ENCODE assay signal across 13 cellular contexts in genomic region chr3:52712291-52713212, GRCh38. TPM values are rescaled to one million over a fixed set of nuclear protein-coding genes. Genes with fewer than 3 reads are reported as not detected.
DNase-seq lines count a peak whose midpoint lies in the region; ATAC-seq and TF ChIP-seq lines count a peak whose summit lies in the region.
"Had no signal": no experiment of that assay in that cellular context is flagged by ENCODE, and none has a peak within 500 bp of the region (broad histone marks: within the 10 kb centered on the region; RNA-seq: fewer than 3 reads in every experiment).

No MANE protein-coding gene starts in this region.

- no peak overlapping the region for H3K27ac Mint-ChIP-seq in activated CD4-positive, alpha-beta T cell treated with anti-CD3 and anti-CD28 coated beads, Interleukin-2, amount 10 ng/mL, durations not matched to agents 24 days and 14 days
- H3K27ac Mint-ChIP-seq in activated CD4-positive, alpha-beta T cell treated with anti-CD3 and anti-CD28 coated beads for 36 hours = no peak overlapping the region
- peak overlapping the region in 3 of 5 experiments; percentile 22 to 48 (median 22) for H3K27ac Mint-ChIP-seq in brain

- no peaks in the 10 kb centered on the region for H3K9me3 Mint-ChIP-seq in activated CD4-positive, alpha-beta T cell treated with anti-CD3 and anti-CD28 coated beads, Interleukin-2, amount 10 ng/mL, durations not matched to agents 24 days and 14 days
- H3K9me3 Mint-ChIP-seq in activated CD4-positive, alpha-beta T cell treated with anti-CD3 and anti-CD28 coated beads for 36 hours (ENCODE audit: low read depth) = no peaks in the 10 kb centered on the region
- H3K9me3 Mint-ChIP-seq in brain = no peaks in the 10 kb centered on the region

- CTCF ChIA-PET in activated CD4-positive, alpha-beta T cell treated with anti-CD3 and anti-CD28 coated beads for 36 hours (lab: Charles Lee) = no interaction called here

- ATAC-seq in activated CD4-positive, alpha-beta T cell treated with anti-CD3 and anti-CD28 coated beads for 36 hours = no peak
- ATAC-seq in GM21360 (IDR thresholded peaks at IDR 0.05; ENCODE audit: unreplicated experiment) = no peak

- DNase-seq in activated CD4-positive, alpha-beta T cell treated with anti-CD3 and anti-CD28 coated beads, Interleukin-2, amount 10 ng/mL, durations not matched to agents 24 days and 14 days = peak; percentile 51
- DNase-seq in activated CD4-positive, alpha-beta T cell treated with anti-CD3 and anti-CD28 coated beads for 36 hours = no peak
- DNase-seq in COLO829 (ENCODE audit: low spot score) = peak; percentile 59
- peak; percentile 74 for DNase-seq in mesenteric fat pad (ENCODE audit: low spot score)
- DNase-seq in NCI-H2029 (lab: John Stamatoyannopoulos, UW) = no peak
- DNase-seq in inferior parietal cortex (ENCODE audit: extremely low spot score) = no peak
- DNase-seq: NCI-H1092; NCI-H1694; NCI-H446; NK-92 treated with Interleukin-12 subunit alpha and Interleukin-12 subunit beta, amount 100 ng/mL, for 24 hours; RPMI8226 had no signal

- no peak for TF ChIP-seq CTCF in brain (conservative IDR thresholded peaks at IDR 0.05)

- H3K27me3 Mint-ChIP-seq in activated CD4-positive, alpha-beta T cell treated with anti-CD3 and anti-CD28 coated beads, Interleukin-2, amount 10 ng/mL, durations not matched to agents 24 days and 14 days = no peaks in the 10 kb centered on the region
- H3K27me3 Mint-ChIP-seq in activated CD4-positive, alpha-beta T cell treated with anti-CD3 and anti-CD28 coated beads for 36 hours = no peaks in the 10 kb centered on the region
- no peaks in the 10 kb centered on the region for H3K27me3 Mint-ChIP-seq in brain

- H3K4me3 Mint-ChIP-seq in activated CD4-positive, alpha-beta T cell treated with anti-CD3 and anti-CD28 coated beads, Interleukin-2, amount 10 ng/mL, durations not matched to agents 24 days and 14 days = no peak overlapping the region
- H3K4me3 Mint-ChIP-seq in activated CD4-positive, alpha-beta T cell treated with anti-CD3 and anti-CD28 coated beads for 36 hours = no peak overlapping the region
- H3K4me3 Mint-ChIP-seq in brain = peak overlapping the region in 1 of 5 experiments; percentile 16

- peaks cover 6% of the 10 kb centered on the region for H3K4me1 Mint-ChIP-seq in activated CD4-positive, alpha-beta T cell treated with anti-CD3 and anti-CD28 coated beads, Interleukin-2, amount 10 ng/mL, durations not matched to agents 24 days and 14 days
- peaks cover 7% of the 10 kb centered on the region for H3K4me1 Mint-ChIP-seq in activated CD4-positive, alpha-beta T cell treated with anti-CD3 and anti-CD28 coated beads for 36 hours
- peaks cover 7% of the 10 kb centered on the region for H3K4me1 Mint-ChIP-seq in brain

- peaks cover 21% of the 10 kb centered on the region for H3K36me3 Mint-ChIP-seq in activated CD4-positive, alpha-beta T cell treated with anti-CD3 and anti-CD28 coated beads, Interleukin-2, amount 10 ng/mL, durations not matched to agents 24 days and 14 days (ENCODE audit: low read depth)
- peaks cover 21% of the 10 kb centered on the region for H3K36me3 Mint-ChIP-seq in activated CD4-positive, alpha-beta T cell treated with anti-CD3 and anti-CD28 coated beads for 36 hours (ENCODE audit: low read depth)
- peaks cover 60% of the 10 kb centered on the region for H3K36me3 Mint-ChIP-seq in brain

- POLR2A ChIA-PET in activated CD4-positive, alpha-beta T cell treated with anti-CD3 and anti-CD28 coated beads for 36 hours (lab: Charles Lee) = interaction anchor here (0.6 kb wide), 1 partner anchor 539 kb away, joined by 4 read pairs; no protein-coding TSS in a partner anchor

- intact Hi-C loops in activated CD4-positive, alpha-beta T cell treated with anti-CD3 and anti-CD28 coated beads, Interleukin-2, amount 10 ng/mL, durations not matched to agents 24 days and 14 days (cut with micrococcal nuclease) = no loop called here
- intact Hi-C loops in activated CD4-positive, alpha-beta T cell treated with anti-CD3 and anti-CD28 coated beads for 36 hours (cut with DNase I, micrococcal nuclease) = no loop called here

RNA-seq across cellular contexts. Expression of gene SPCS1, which starts 6.6 kb away (rescaled TPM):
- 134 and 135 TPM in 2 replicates for total RNA-seq in activated CD4-positive, alpha-beta T cell treated with anti-CD3 and anti-CD28 coated beads, Interleukin-2, amount 10 ng/mL, durations not matched to agents 24 days and 14 days
- total RNA-seq in activated CD4-positive, alpha-beta T cell treated with anti-CD3 and anti-CD28 coated beads for 36 hours = 100 to 1,000 TPM; 111 to 120 TPM
- 130 TPM for polyA plus RNA-seq in brain (ENCODE audit: insufficient read depth, low read depth, low replicate concordance)
- total RNA-seq in mesenteric fat pad = 65.7 TPM

RNA-seq across cellular contexts. Expression of gene GLT8D1, which starts 7.0 kb away (rescaled TPM):
- total RNA-seq in activated CD4-positive, alpha-beta T cell treated with anti-CD3 and anti-CD28 coated beads, Interleukin-2, amount 10 ng/mL, durations not matched to agents 24 days and 14 days = 38.7 and 39.0 TPM in 2 replicates
- 10 to 100 TPM; 35.2 to 38.0 TPM for total RNA-seq in activated CD4-positive, alpha-beta T cell treated with anti-CD3 and anti-CD28 coated beads for 36 hours
- 29.4 TPM for polyA plus RNA-seq in brain (ENCODE audit: insufficient read depth, low read depth, low replicate concordance)
- total RNA-seq in mesenteric fat pad = 33.2 TPM

RNA-seq across cellular contexts. Expression of gene GNL3, which starts 26.7 kb away (rescaled TPM):
- 254 and 267 TPM in 2 replicates for total RNA-seq in activated CD4-positive, alpha-beta T cell treated with anti-CD3 and anti-CD28 coated beads, Interleukin-2, amount 10 ng/mL, durations not matched to agents 24 days and 14 days
- 100 to 1,000 TPM; 206 to 218 TPM for total RNA-seq in activated CD4-positive, alpha-beta T cell treated with anti-CD3 and anti-CD28 coated beads for 36 hours
- 13.4 TPM for polyA plus RNA-seq in brain (ENCODE audit: insufficient read depth, low read depth, low replicate concordance)
- total RNA-seq in mesenteric fat pad = 113 TPM

RNA-seq across cellular contexts. Expression of gene PBRM1, which starts 26.8 kb away (rescaled TPM):
- total RNA-seq in activated CD4-positive, alpha-beta T cell treated with anti-CD3 and anti-CD28 coated beads, Interleukin-2, amount 10 ng/mL, durations not matched to agents 24 days and 14 days = 65.7 and 67.8 TPM in 2 replicates
- total RNA-seq in activated CD4-positive, alpha-beta T cell treated with anti-CD3 and anti-CD28 coated beads for 36 hours = 10 to 100 TPM; 57.6 to 59.8 TPM
- polyA plus RNA-seq in brain (ENCODE audit: insufficient read depth, low read depth, low replicate concordance) = 27.5 TPM
- total RNA-seq in mesenteric fat pad = 94.0 TPM

RNA-seq across cellular contexts. Expression of gene NEK4, which starts 58.2 kb away (rescaled TPM):
- total RNA-seq in activated CD4-positive, alpha-beta T cell treated with anti-CD3 and anti-CD28 coated beads, Interleukin-2, amount 10 ng/mL, durations not matched to agents 24 days and 14 days = 29.4 and 30.3 TPM in 2 replicates
- total RNA-seq in activated CD4-positive, alpha-beta T cell treated with anti-CD3 and anti-CD28 coated beads for 36 hours = 10 to 100 TPM; 19.1 to 21.4 TPM
- 4.6 TPM for polyA plus RNA-seq in brain (ENCODE audit: insufficient read depth, low read depth, low replicate concordance)
- total RNA-seq in mesenteric fat pad = 18.1 TPM

Comparison
In these comparisons a context has a peak if more than half of its experiments do, and no peak if none do; other contexts are left out.
1. DNase-seq: peak in activated CD4-positive, alpha-beta T cell treated with anti-CD3 and anti-CD28 coated beads, Interleukin-2, amount 10 ng/mL, durations not matched to agents 24 days and 14 days (single experiment), COLO829 (single experiment) and mesenteric fat pad (single experiment); none in activated CD4-positive, alpha-beta T cell treated with anti-CD3 and anti-CD28 coated beads for 36 hours (single experiment), NCI-H2029 (single experiment) and inferior parietal cortex (single experiment).
2. H3K27ac Mint-ChIP-seq: peak in brain (3 of 5); none in activated CD4-positive, alpha-beta T cell treated with anti-CD3 and anti-CD28 coated beads, Interleukin-2, amount 10 ng/mL, durations not matched to agents 24 days and 14 days (single experiment) and activated CD4-positive, alpha-beta T cell treated with anti-CD3 and anti-CD28 coated beads for 36 hours (single experiment).